ENCODE assay signal across 1 cellular context in genomic region chr11:111532365-111532709, GRCh38.
TF ChIP-seq lines count a peak whose summit lies in the region.

No MANE protein-coding gene starts in this region.

TF ChIP-seq in GM12878, 131 proteins besides CTCF, POLR2A, EP300 and RAD21:
- no peak for TF ChIP-seq KAT2A (conservative IDR thresholded peaks at IDR 0.05; ENCODE audit: control insufficient read depth, low read depth, low read length)
- TF ChIP-seq, protein P1, sequence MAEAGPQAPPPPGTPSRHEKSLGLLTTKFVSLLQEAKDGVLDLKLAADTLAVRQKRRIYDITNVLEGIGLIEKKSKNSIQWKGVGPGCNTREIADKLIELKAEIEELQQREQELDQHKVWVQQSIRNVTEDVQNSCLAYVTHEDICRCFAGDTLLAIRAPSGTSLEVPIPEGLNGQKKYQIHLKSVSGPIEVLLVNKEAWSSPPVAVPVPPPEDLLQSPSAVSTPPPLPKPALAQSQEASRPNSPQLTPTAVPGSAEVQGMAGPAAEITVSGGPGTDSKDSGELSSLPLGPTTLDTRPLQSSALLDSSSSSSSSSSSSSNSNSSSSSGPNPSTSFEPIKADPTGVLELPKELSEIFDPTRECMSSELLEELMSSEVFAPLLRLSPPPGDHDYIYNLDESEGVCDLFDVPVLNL (IDR thresholded peaks at IDR 0.05; ENCODE audit: low read depth, low read length): no peak
- no peak for TF ChIP-seq ATF7 (IDR thresholded peaks at IDR 0.05; ENCODE audit: low read depth)
- TF ChIP-seq SPI1 (IDR thresholded peaks at IDR 0.05; ENCODE audit: borderline replicate concordance, insufficient read depth, low read depth, low read length): no peak
- TF ChIP-seq IRF5 (IDR thresholded peaks at IDR 0.05; ENCODE audit: borderline replicate concordance): no peak
- no peak for TF ChIP-seq NFYA (IDR thresholded peaks at IDR 0.05; ENCODE audit: borderline replicate concordance, low read depth, low read length)
- TF ChIP-seq ZNF592 (IDR thresholded peaks at IDR 0.05): no peak
- TF ChIP-seq, protein P2, sequence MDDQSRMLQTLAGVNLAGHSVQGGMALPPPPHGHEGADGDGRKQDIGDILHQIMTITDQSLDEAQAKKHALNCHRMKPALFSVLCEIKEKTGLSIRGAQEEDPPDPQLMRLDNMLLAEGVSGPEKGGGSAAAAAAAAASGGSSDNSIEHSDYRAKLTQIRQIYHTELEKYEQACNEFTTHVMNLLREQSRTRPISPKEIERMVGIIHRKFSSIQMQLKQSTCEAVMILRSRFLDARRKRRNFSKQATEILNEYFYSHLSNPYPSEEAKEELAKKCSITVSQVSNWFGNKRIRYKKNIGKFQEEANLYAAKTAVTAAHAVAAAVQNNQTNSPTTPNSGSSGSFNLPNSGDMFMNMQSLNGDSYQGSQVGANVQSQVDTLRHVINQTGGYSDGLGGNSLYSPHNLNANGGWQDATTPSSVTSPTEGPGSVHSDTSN (IDR thresholded peaks at IDR 0.05; ENCODE audit: insufficient replicate concordance, low read depth, low read length): no peak
